13 cellular contexts compared by ENCODE assay signal in the genomic region with DNA sequence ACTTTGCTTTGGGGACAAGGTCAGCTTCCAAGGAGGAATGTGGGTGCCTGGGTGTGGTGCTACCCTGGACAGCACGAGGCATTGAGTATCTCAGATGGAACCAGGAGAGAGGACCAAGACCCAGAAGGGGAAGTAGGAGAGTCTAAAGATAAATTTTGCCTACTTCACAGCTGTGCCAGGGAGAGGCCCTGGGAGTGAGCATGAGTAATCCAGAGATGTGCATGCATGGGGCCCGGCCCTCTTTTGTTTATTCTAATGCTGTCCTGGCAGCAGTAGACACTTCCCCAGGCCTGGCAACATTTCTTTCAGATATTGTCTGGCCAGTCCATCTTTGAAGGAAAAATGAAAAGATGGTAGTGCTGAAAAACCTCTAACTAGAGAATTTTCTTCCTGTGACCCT. TPM values are rescaled to one million over a fixed set of nuclear protein-coding genes. Genes with fewer than 3 reads are reported as not detected.
DNase-seq lines count a peak whose midpoint lies in the region; TF ChIP-seq lines count a peak whose summit lies in the region.
"Had no signal": no experiment of that assay in that cellular context is flagged by ENCODE, and none has a peak within 500 bp of the region (broad histone marks: within the 10 kb centered on the region; RNA-seq: fewer than 3 reads in every experiment).

No MANE protein-coding gene starts in this region.

- H3K36me3 Mint-ChIP-seq in endothelial cell (ENCODE audit: low read depth, unreplicated experiment) = no peaks in the 10 kb centered on the region
- H3K36me3 Mint-ChIP-seq: brain, type B pancreatic cell had no signal

- H3K9me3 Mint-ChIP-seq in endothelial cell (ENCODE audit: unreplicated experiment) = no peaks in the 10 kb centered on the region
- H3K9me3 Mint-ChIP-seq: type B pancreatic cell had no signal

- H3K27ac Mint-ChIP-seq in endothelial cell (ENCODE audit: unreplicated experiment) = no peak overlapping the region
- H3K27ac Mint-ChIP-seq: brain, type B pancreatic cell had no signal

- no peak overlapping the region for H3K4me3 Mint-ChIP-seq in endothelial cell (ENCODE audit: unreplicated experiment)
- H3K4me3 Mint-ChIP-seq: brain, type B pancreatic cell had no signal

- H3K27me3 Mint-ChIP-seq in endothelial cell (ENCODE audit: unreplicated experiment) = peaks cover 3% of the 10 kb centered on the region
- H3K27me3 Mint-ChIP-seq: type B pancreatic cell had no signal

- peaks cover 13% of the 10 kb centered on the region for H3K4me1 Mint-ChIP-seq in endothelial cell (ENCODE audit: unreplicated experiment)

- DNase-seq in EH (ENCODE audit: low read depth) (peak; percentile 83), NCI-H69 (lab: John Stamatoyannopoulos, UW) (peak; percentile 25), fibroblast of gingiva (ENCODE audit: low read depth) (peak; percentile 79), occipital lobe (lab: John Stamatoyannopoulos, UW) (peak; percentile 9), NCI-H128 (lab: John Stamatoyannopoulos, UW; ENCODE audit: unreplicated experiment) (no peak), endothelial cell (ENCODE audit: low spot score) (no peak), NCI-H748 (lab: John Stamatoyannopoulos, UW; ENCODE audit: unreplicated experiment) (no peak), NCI-H2081 (lab: John Stamatoyannopoulos, UW) (no peak)
- DNase-seq: DMS79 treated with DMSO at 0.1 percent for 48 hours; NCI-H446; stimulated activated CD4-positive, alpha-beta T cell treated with anti-CD3 and anti-CD28 coated beads, Interleukin-15, amount 100 ng/mL, for 24 hours had no signal

- TF ChIP-seq CTCF in endothelial cell (IDR thresholded peaks at IDR 0.05; ENCODE audit: unreplicated experiment) = no peak

RNA-seq across cellular contexts. Expression of a gene that starts 49.5 kb away (rescaled TPM):
- total RNA-seq in occipital lobe (30.4 TPM), endothelial cell (ENCODE audit: unreplicated experiment) (12.0 TPM)

Comparison
In these comparisons a context has a peak if more than half of its experiments do, and no peak if none do; other contexts are left out.
1. DNase-seq: peak in EH (single experiment), NCI-H69 (single experiment), fibroblast of gingiva (single experiment) and occipital lobe (single experiment); none in NCI-H128 (single experiment), endothelial cell (single experiment), NCI-H748 (single experiment) and NCI-H2081 (0 of 2).